In genomic region chr20:32762754-32763201, GRCh38 we compare ENCODE assay signal across 8 cellular contexts. TPM values are rescaled to one million over a fixed set of nuclear protein-coding genes. Genes with fewer than 3 reads are reported as not detected.
DNase-seq lines count a peak whose midpoint lies in the region; ATAC-seq and TF ChIP-seq lines count a peak whose summit lies in the region.

No MANE protein-coding gene starts in this region.

- no peaks in the 10 kb centered on the region for H3K27me3 ChIP-seq in H7 (ENCODE audit: control insufficient read depth, insufficient read depth, low read length)
- H3K27me3 ChIP-seq in endocrine pancreas (ENCODE audit: control insufficient read depth, insufficient read depth, low read length), result no peaks in the 10 kb centered on the region
- H3K27me3 ChIP-seq in neural cell (ENCODE audit: insufficient read depth, low read depth, low read length), result peaks cover 9% of the 10 kb centered on the region

- CTCF ChIA-PET in Calu3 (lab: Charles Lee), result interaction anchor here (0.9 to 3.3 kb wide), 3 partner anchors 14 to 19 kb away, joined by 3 to 33 read pairs (median 11); partner anchors contain the start of gene COMMD7

- H3K27ac Mint-ChIP-seq in Calu3 (ENCODE audit: unreplicated experiment), result peak overlapping the region; percentile 55

- no peak for TF ChIP-seq CTCF in Calu3 (IDR thresholded peaks at IDR 0.05; ENCODE audit: unreplicated experiment)
- TF ChIP-seq CTCF in neural cell (IDR thresholded peaks at IDR 0.05; ENCODE audit: poor library complexity, severe bottlenecking), result no peak

- H3K4me3 Mint-ChIP-seq in Calu3 (ENCODE audit: low read depth, unreplicated experiment), result peak overlapping the region; percentile 93

- no peak for TF ChIP-seq RAD21 in neural cell (conservative IDR thresholded peaks at IDR 0.05)

- no peak for TF ChIP-seq EP300 in neural cell (conservative IDR thresholded peaks at IDR 0.05; ENCODE audit: poor library complexity, severe bottlenecking)

- DNase-seq in Calu3 (peak; percentile 27), H7 (peak; percentile 62), SK-N-DZ (ENCODE audit: low spot score) (peak; percentile 41), 8988T (no peak), OCI-M2 (lab: John Stamatoyannopoulos, UW; ENCODE audit: unreplicated experiment) (no peak)

- H3K27ac ChIP-seq in neural cell (ENCODE audit: low read length), result no peak overlapping the region

- no peak for ATAC-seq in GM19324 (IDR thresholded peaks at IDR 0.05; ENCODE audit: low FRiP score, unreplicated experiment)

- intact Hi-C loops in Calu3 (cut with micrococcal nuclease; ENCODE audit: unreplicated experiment), result loop anchor here (2.0 kb wide), 1 partner anchor 32 kb away; no protein-coding TSS in a partner anchor

- no peaks in the 10 kb centered on the region for H3K9me3 Mint-ChIP-seq in Calu3 (ENCODE audit: low read depth, unreplicated experiment)

- peak overlapping the region; percentile 98 for H3K4me3 ChIP-seq in H7 (ENCODE audit: insufficient read depth, low read depth, low read length)
- peak overlapping the region; percentile 56 for H3K4me3 ChIP-seq in endocrine pancreas (ENCODE audit: control insufficient read depth, insufficient read depth, low read length)
- peak overlapping the region; percentile 77 for H3K4me3 ChIP-seq in neural cell (ENCODE audit: low read length)

- H3K9ac ChIP-seq in endocrine pancreas (ENCODE audit: control insufficient read depth, insufficient read depth, low read length), result peak overlapping the region; percentile 91
- H3K9ac ChIP-seq in neural cell (ENCODE audit: low read length), result peak overlapping the region; percentile 69

- H3K27me3 Mint-ChIP-seq in Calu3 (ENCODE audit: unreplicated experiment), result no peaks in the 10 kb centered on the region

- H3K79me2 ChIP-seq in neural cell (replicated peaks; ENCODE audit: insufficient read depth, low read length), result peaks cover 5% of the 10 kb centered on the region

- no TSS peak for BruUV-seq in Calu3 (replicated peaks; lab: Mats Ljungman, UMichigan)

- H3K9me2 ChIP-seq in neural cell (ENCODE audit: insufficient read depth, low read length), result no peaks in the 10 kb centered on the region

- peaks cover 32% of the 10 kb centered on the region for H3K36me3 ChIP-seq in H7 (replicated peaks; ENCODE audit: control insufficient read depth, insufficient read depth, low read length)
- H3K36me3 ChIP-seq in endocrine pancreas (ENCODE audit: control insufficient read depth, insufficient read depth, low read length), result no peaks in the 10 kb centered on the region
- H3K36me3 ChIP-seq in neural cell (ENCODE audit: insufficient read depth, low read length), result no peaks in the 10 kb centered on the region

- peak overlapping the region; percentile 19 for H2AFZ ChIP-seq in neural cell (ENCODE audit: low read depth, low read length)

- no peaks in the 10 kb centered on the region for H3F3A ChIP-seq in neural cell (ENCODE audit: insufficient read depth, low read length, poor library complexity, severe bottlenecking)

- H3K9me3 ChIP-seq in endocrine pancreas (ENCODE audit: control insufficient read depth, low read length), result no peaks in the 10 kb centered on the region
- H3K9me3 ChIP-seq in neural cell (ENCODE audit: low read length), result no peaks in the 10 kb centered on the region

- no peaks in the 10 kb centered on the region for H4K20me1 ChIP-seq in neural cell (ENCODE audit: insufficient read depth)

- H3K4me1 Mint-ChIP-seq in Calu3 (ENCODE audit: low read depth, unreplicated experiment), result peaks cover 27% of the 10 kb centered on the region

- peaks cover 35% of the 10 kb centered on the region for H3K36me3 Mint-ChIP-seq in Calu3 (ENCODE audit: insufficient read depth, unreplicated experiment)

- H3K4me2 ChIP-seq in neural cell (ENCODE audit: low read length), result no peak overlapping the region

- no peaks in the 10 kb centered on the region for H3K4me1 ChIP-seq in endocrine pancreas (ENCODE audit: control insufficient read depth, insufficient read depth, low read length)

TF ChIP-seq in neural cell, 6 proteins besides CTCF, POLR2A, EP300 and RAD21:
- no peak for TF ChIP-seq POLR2AphosphoS5 (IDR thresholded peaks at IDR 0.05)
TF ChIP-seq in neural cell: peak in this region for 0.

RNA-seq across cellular contexts. Expression of gene DNMT3B, which starts 0.6 kb away (rescaled TPM):
- 8.4 and 10.8 TPM in 2 replicates for total RNA-seq in Calu3 (2022)
- total RNA-seq in H7 (2014; rRNA removed; shearing (Covaris generic)), result 496 and 585 TPM in 2 replicates
- polyA plus RNA-seq in SK-N-DZ (2014; cell fraction: cytosol; rRNA removed), result 19.6 and 22.9 TPM in 2 replicates
- 25.6 and 33.1 TPM in 2 replicates for polyA plus RNA-seq in SK-N-DZ (2014; cell fraction: nucleus; rRNA removed)
- polyA plus RNA-seq in neural cell, result 8.7 and 9.0 TPM in 2 replicates
- 8.9 and 9.0 TPM in 2 replicates for polyA minus RNA-seq in neural cell

RNA-seq across cellular contexts. Expression of gene COMMD7, which starts 19.5 kb away (rescaled TPM):
- total RNA-seq in Calu3 (2022), result 51.0 and 56.0 TPM in 2 replicates
- 49.7 and 52.6 TPM in 2 replicates for total RNA-seq in H7 (2014; rRNA removed; shearing (Covaris generic))
- polyA plus RNA-seq in SK-N-DZ (2014; cell fraction: cytosol; rRNA removed), result 72.2 and 76.2 TPM in 2 replicates
- 41.1 and 50.7 TPM in 2 replicates for polyA plus RNA-seq in SK-N-DZ (2014; cell fraction: nucleus; rRNA removed)
- polyA plus RNA-seq in neural cell, result 35.6 and 49.7 TPM in 2 replicates
- polyA minus RNA-seq in neural cell, result 22.4 and 27.6 TPM in 2 replicates

RNA-seq across cellular contexts. Expression of gene MAPRE1, which starts 57.0 kb away (rescaled TPM):
- total RNA-seq in Calu3 (2022), result 205 and 211 TPM in 2 replicates
- 106 and 108 TPM in 2 replicates for total RNA-seq in H7 (2014; rRNA removed; shearing (Covaris generic))
- 233 and 240 TPM in 2 replicates for polyA plus RNA-seq in SK-N-DZ (2014; cell fraction: cytosol; rRNA removed)
- 102 and 115 TPM in 2 replicates for polyA plus RNA-seq in SK-N-DZ (2014; cell fraction: nucleus; rRNA removed)
- 209 and 210 TPM in 2 replicates for polyA plus RNA-seq in neural cell
- polyA minus RNA-seq in neural cell, result 188 and 226 TPM in 2 replicates

Comparison
In these comparisons a context has a peak if more than half of its experiments do, and no peak if none do; other contexts are left out.
1. DNase-seq: peak in Calu3 (single experiment), H7 (single experiment) and SK-N-DZ (single experiment); none in 8988T (single experiment) and OCI-M2 (single experiment).
2. RNA of gene DNMT3B, which starts 0.6 kb away (total RNA-seq): 496 to 585 TPM in H7; 8.4 to 10.8 TPM in Calu3; every median in the first group is over 10 times any median in the second.
3. Peak in every context shown above with its lines, with median percentiles within 50 percentile points of each other: H3K4me3 ChIP-seq.